26 cellular contexts compared by ENCODE assay signal in genomic region chr2:151569167-151569566, GRCh38.
"Had no signal": no experiment of that assay in that cellular context is flagged by ENCODE, and none has a peak within 500 bp of the region (broad histone marks: within the 10 kb centered on the region; RNA-seq: fewer than 3 reads in every experiment).

No MANE protein-coding gene starts in this region.

- H3K36me3 Mint-ChIP-seq: activated naive CD8-positive, alpha-beta T cell treated with anti-CD3 and anti-CD28 coated beads for 36 hours; brain had no signal

- DNase-seq: activated CD4-positive, alpha-beta T cell treated with anti-CD3 and anti-CD28 coated beads for 4 hours; activated CD4-positive, alpha-beta T cell treated with anti-CD3 and anti-CD28 coated beads, Interleukin-2, amount 50 U/mL, for 4 hours; activated effector memory CD4-positive, alpha-beta T cell treated with anti-CD3 and anti-CD28 coated beads, Interleukin-2, amount 50 U/mL, for 16 hours; activated naive CD4-positive, alpha-beta T cell treated with anti-CD3 and anti-CD28 coated beads for 36 hours; activated naive CD8-positive, alpha-beta T cell treated with anti-CD3 and anti-CD28 coated beads for 36 hours; adrenal gland; endodermal cell; kidney; lower lobe of right lung; mesenchymal stem cell; naive thymus-derived CD8-positive, alpha-beta T cell; nucleus accumbens; pancreas; spleen; stimulated activated naive CD4-positive, alpha-beta T cell; T-cell; tibial artery had no signal

- H3K36me3 ChIP-seq: adrenal gland, ascending aorta, esophagus muscularis mucosa, gastroesophageal sphincter, lower lobe of right lung, pancreas, prostate gland, spleen, suprapubic skin, tibial artery had no signal

- H3K27ac ChIP-seq: adrenal gland, ascending aorta, esophagus muscularis mucosa, gastroesophageal sphincter, lower lobe of right lung, pancreas, prostate gland, spleen, suprapubic skin, tibial artery had no signal

- ATAC-seq: gastroesophageal sphincter; lower lobe of right lung; naive thymus-derived CD8-positive, alpha-beta T cell; pancreas; T-cell had no signal

- H3K4me1 Mint-ChIP-seq: activated naive CD8-positive, alpha-beta T cell treated with anti-CD3 and anti-CD28 coated beads for 36 hours; brain; endodermal cell; naive thymus-derived CD8-positive, alpha-beta T cell; neural crest cell; T-cell had no signal

- H3K9me3 ChIP-seq: adrenal gland, ascending aorta, esophagus muscularis mucosa, gastroesophageal sphincter, lower lobe of right lung, pancreas, prostate gland, spleen, suprapubic skin, tibial artery had no signal

- H3K4me1 ChIP-seq: adrenal gland, ascending aorta, gastroesophageal sphincter, lower lobe of right lung, pancreas, prostate gland, spleen, suprapubic skin had no signal

- H3K27ac Mint-ChIP-seq: activated naive CD4-positive, alpha-beta T cell treated with anti-CD3 and anti-CD28 coated beads for 36 hours; activated naive CD8-positive, alpha-beta T cell treated with anti-CD3 and anti-CD28 coated beads for 36 hours; activated T-helper 1 cell treated with anti-CD3 and anti-CD28 coated beads, Interleukin-12 subunit alpha, Interleukin-12 subunit beta, Interleukin-2, Interleukin-4 antibody, amounts not matched to agents 30 ng/mL and 10 ng/mL and 1 ng/mL, durations not matched to agents 14 hours and 24 hours and 36 hours; dendritic cell treated with granulocyte-macrophage colony-stimulating factor and Interleukin-4, amounts not matched to agents 40 ng/mL and 50 ng/mL, for 4 days; endodermal cell; T-cell had no signal

- H3K9me3 Mint-ChIP-seq: activated naive CD4-positive, alpha-beta T cell treated with anti-CD3 and anti-CD28 coated beads for 36 hours; activated naive CD8-positive, alpha-beta T cell treated with anti-CD3 and anti-CD28 coated beads for 36 hours; activated T-helper 1 cell treated with anti-CD3 and anti-CD28 coated beads, Interleukin-12 subunit alpha, Interleukin-12 subunit beta, Interleukin-2, Interleukin-4 antibody, amounts not matched to agents 30 ng/mL and 10 ng/mL and 1 ng/mL, durations not matched to agents 14 hours and 24 hours and 36 hours; brain; dendritic cell treated with granulocyte-macrophage colony-stimulating factor and Interleukin-4, amounts not matched to agents 40 ng/mL and 50 ng/mL, for 4 days; endodermal cell; naive thymus-derived CD8-positive, alpha-beta T cell; neural crest cell; T-cell had no signal

- H3K27me3 ChIP-seq: adrenal gland, ascending aorta, esophagus muscularis mucosa, gastroesophageal sphincter, pancreas, spleen, suprapubic skin, tibial artery had no signal

- H3K4me3 Mint-ChIP-seq: activated naive CD4-positive, alpha-beta T cell treated with anti-CD3 and anti-CD28 coated beads for 36 hours; activated naive CD8-positive, alpha-beta T cell treated with anti-CD3 and anti-CD28 coated beads for 36 hours; activated T-helper 1 cell treated with anti-CD3 and anti-CD28 coated beads, Interleukin-12 subunit alpha, Interleukin-12 subunit beta, Interleukin-2, Interleukin-4 antibody, amounts not matched to agents 30 ng/mL and 10 ng/mL and 1 ng/mL, durations not matched to agents 14 hours and 24 hours and 36 hours; brain; dendritic cell treated with granulocyte-macrophage colony-stimulating factor and Interleukin-4, amounts not matched to agents 40 ng/mL and 50 ng/mL, for 4 days; endodermal cell; naive thymus-derived CD8-positive, alpha-beta T cell; neural crest cell; T-cell had no signal

- H3K4me3 ChIP-seq: adrenal gland, ascending aorta, esophagus muscularis mucosa, gastroesophageal sphincter, lower lobe of right lung, pancreas, prostate gland, spleen, suprapubic skin, tibial artery had no signal

- H3K27me3 Mint-ChIP-seq: activated naive CD8-positive, alpha-beta T cell treated with anti-CD3 and anti-CD28 coated beads for 36 hours; dendritic cell treated with granulocyte-macrophage colony-stimulating factor and Interleukin-4, amounts not matched to agents 40 ng/mL and 50 ng/mL, for 4 days; naive thymus-derived CD8-positive, alpha-beta T cell; T-cell had no signal
